1 cellular context compared by ENCODE assay signal in genomic region chr2:31980674-31981356, GRCh38.
TF ChIP-seq lines count a peak whose summit lies in the region.

No MANE protein-coding gene starts in this region.

TF ChIP-seq in GM12878, 131 proteins besides CTCF, POLR2A, EP300 and RAD21 (continued from another document):
- TF ChIP-seq, protein P1, sequence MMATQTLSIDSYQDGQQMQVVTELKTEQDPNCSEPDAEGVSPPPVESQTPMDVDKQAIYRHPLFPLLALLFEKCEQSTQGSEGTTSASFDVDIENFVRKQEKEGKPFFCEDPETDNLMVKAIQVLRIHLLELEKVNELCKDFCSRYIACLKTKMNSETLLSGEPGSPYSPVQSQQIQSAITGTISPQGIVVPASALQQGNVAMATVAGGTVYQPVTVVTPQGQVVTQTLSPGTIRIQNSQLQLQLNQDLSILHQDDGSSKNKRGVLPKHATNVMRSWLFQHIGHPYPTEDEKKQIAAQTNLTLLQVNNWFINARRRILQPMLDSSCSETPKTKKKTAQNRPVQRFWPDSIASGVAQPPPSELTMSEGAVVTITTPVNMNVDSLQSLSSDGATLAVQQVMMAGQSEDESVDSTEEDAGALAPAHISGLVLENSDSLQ (IDR thresholded peaks at IDR 0.05), result peak; percentile 31
- TF ChIP-seq ZNF384 (IDR thresholded peaks at IDR 0.05; ENCODE audit: borderline replicate concordance, low read depth, low read length), result no peak
- no peak for TF ChIP-seq DPF2 (IDR thresholded peaks at IDR 0.05)
- no peak for TF ChIP-seq ZNF687 (IDR thresholded peaks at IDR 0.05)
- no peak for TF ChIP-seq EED (IDR thresholded peaks at IDR 0.05; ENCODE audit: low read depth)
- no peak for TF ChIP-seq RBBP5 (conservative IDR thresholded peaks at IDR 0.05)
- TF ChIP-seq SRF (IDR thresholded peaks at IDR 0.05; ENCODE audit: low read depth in 2 of 2, low read length in 2 of 2), result peak in 1 of 2 experiments; percentile 52; a peak in 1 of 4 replicates
